In the genomic region with DNA sequence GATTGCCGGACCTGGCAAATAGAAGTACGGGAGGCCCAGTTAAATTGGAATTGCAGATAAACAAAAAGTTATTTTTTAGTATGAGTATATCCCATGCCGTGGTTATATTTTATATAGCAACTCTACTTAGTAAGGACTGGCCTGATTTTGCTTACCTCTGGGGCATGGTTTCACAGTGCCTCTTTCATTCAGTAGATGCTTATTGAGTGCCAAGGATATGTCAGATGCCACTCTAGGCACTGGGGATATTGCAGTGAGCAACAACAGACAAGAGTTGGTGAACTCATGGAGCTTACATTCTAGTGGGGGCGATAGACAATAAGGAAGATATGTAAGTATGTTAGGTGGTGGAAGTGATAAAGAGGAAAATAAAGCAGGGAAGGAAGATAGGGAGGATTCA, we compare ENCODE assay signal across 14 cellular contexts.
"Had no signal": no experiment of that assay in that cellular context is flagged by ENCODE, and none has a peak within 500 bp of the region (broad histone marks: within the 10 kb centered on the region; RNA-seq: fewer than 3 reads in every experiment).

No MANE protein-coding gene starts in this region.

- H3K27ac Mint-ChIP-seq: activated B cell treated with CpG ODN at 0.5 μM for 24 hours; activated CD8-positive, alpha-beta T cell treated with anti-CD3 and anti-CD28 coated beads, Interleukin-2, amount 10 ng/mL, durations not matched to agents 7 days and 5 days; activated naive CD8-positive, alpha-beta T cell; activated T-cell treated with anti-CD3 and anti-CD28 coated beads, Interleukin-2, amount 50 U/mL, for 72 hours; T-helper 1 cell treated with Interleukin-12 subunit alpha and Interleukin-12 subunit beta and Interleukin-4 antibody, amounts not matched to agents 30 μg/mL and 1 μg/mL, for 36 hours had no signal

- H3K4me3 Mint-ChIP-seq: activated B cell treated with CpG ODN at 0.5 μM for 24 hours; activated CD8-positive, alpha-beta T cell treated with anti-CD3 and anti-CD28 coated beads, Interleukin-2, amount 10 ng/mL, durations not matched to agents 7 days and 5 days; activated naive CD8-positive, alpha-beta T cell; activated T-cell treated with anti-CD3 and anti-CD28 coated beads, Interleukin-2, amount 50 U/mL, for 72 hours; T-helper 1 cell treated with Interleukin-12 subunit alpha and Interleukin-12 subunit beta and Interleukin-4 antibody, amounts not matched to agents 30 μg/mL and 1 μg/mL, for 36 hours had no signal

- H3K4me1 Mint-ChIP-seq: activated B cell treated with CpG ODN at 0.5 μM for 24 hours had no signal

- ATAC-seq: activated CD8-positive, alpha-beta T cell treated with anti-CD3 and anti-CD28 coated beads, Interleukin-2, amount 10 ng/mL, durations not matched to agents 7 days and 5 days; activated T-cell treated with anti-CD3 and anti-CD28 coated beads, Interleukin-2, amount 50 U/mL, for 72 hours had no signal

- H3K4me1 ChIP-seq: testis, upper lobe of left lung had no signal

- DNase-seq: activated B cell treated with CpG ODN at 0.5 μM for 24 hours; activated CD4-positive, alpha-beta T cell treated with anti-CD3 and anti-CD28 coated beads for 48 hours; activated CD8-positive, alpha-beta memory T cell treated with anti-CD3 and anti-CD28 coated beads, Interleukin-2, amount 50 U/mL, for 4 hours; activated CD8-positive, alpha-beta T cell treated with anti-CD3 and anti-CD28 coated beads, Interleukin-2, amount 10 ng/mL, durations not matched to agents 7 days and 5 days; activated gamma-delta T cell treated with Interleukin-2 at 50 U/mL for 16 hours; activated T-cell treated with anti-CD3 and anti-CD28 coated beads, Interleukin-2, amount 50 U/mL, for 72 hours; amniotic stem cell; stimulated activated CD4-positive, alpha-beta T cell treated with anti-CD3 and anti-CD28 coated beads, Interleukin-12 subunit alpha, Interleukin-12 subunit beta, amount 100 ng/mL, for 4 hours; stimulated activated CD4-positive, alpha-beta T cell treated with anti-CD3 and anti-CD28 coated beads, Interleukin-2, amount 100 ng/mL, for 24 hours; stomach; testis; upper lobe of left lung had no signal

- H3K27me3 ChIP-seq: stomach, testis, upper lobe of left lung had no signal

- H3K36me3 ChIP-seq: upper lobe of left lung had no signal

- H3K4me3 ChIP-seq: stomach, testis, upper lobe of left lung had no signal

- H3K9me3 Mint-ChIP-seq: activated B cell treated with CpG ODN at 0.5 μM for 24 hours; activated T-cell treated with anti-CD3 and anti-CD28 coated beads, Interleukin-2, amount 50 U/mL, for 72 hours; T-helper 1 cell treated with Interleukin-12 subunit alpha and Interleukin-12 subunit beta and Interleukin-4 antibody, amounts not matched to agents 30 μg/mL and 1 μg/mL, for 36 hours had no signal

- H3K36me3 Mint-ChIP-seq: activated naive CD8-positive, alpha-beta T cell had no signal

- H3K27ac ChIP-seq: stomach, testis, upper lobe of left lung had no signal
